ENCODE assay signal across 12 cellular contexts in the genomic region with DNA sequence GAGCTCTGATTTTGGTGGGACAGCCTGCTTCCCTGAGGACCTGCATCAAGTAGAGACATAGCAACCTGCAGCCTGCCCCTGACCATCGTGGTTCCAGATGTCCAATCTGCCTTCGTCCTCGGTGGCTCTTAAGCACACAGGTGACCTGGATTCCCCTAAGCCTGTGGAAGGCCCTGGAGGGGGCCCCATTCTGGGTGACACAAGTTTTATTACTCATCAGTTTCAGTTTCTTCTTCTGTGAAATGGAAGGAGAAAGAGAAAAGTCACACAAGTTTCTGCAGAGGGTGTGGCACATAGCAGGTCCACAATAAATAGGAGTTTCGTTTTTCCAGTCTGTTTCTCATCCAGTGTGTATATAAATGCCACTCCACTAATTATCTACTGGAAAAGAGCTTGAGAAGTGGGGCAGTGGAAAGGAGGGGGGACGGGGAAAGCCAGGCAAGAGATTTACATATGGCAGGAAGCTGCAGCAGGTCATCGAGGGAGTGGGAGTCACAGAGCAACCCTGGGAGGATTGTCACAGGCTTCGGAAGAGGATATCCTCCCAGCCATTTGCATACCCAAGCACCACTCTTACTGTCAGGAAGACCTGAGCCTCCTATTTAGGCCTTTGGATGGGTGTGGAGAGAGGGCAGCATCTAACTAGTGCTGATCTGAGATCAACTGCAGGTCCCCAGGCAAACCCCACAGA. TPM values are rescaled to one million over a fixed set of nuclear protein-coding genes. Genes with fewer than 3 reads are reported as not detected.
DNase-seq lines count a peak whose midpoint lies in the region; ATAC-seq and TF ChIP-seq lines count a peak whose summit lies in the region.
"Had no signal": no experiment of that assay in that cellular context is flagged by ENCODE, and none has a peak within 500 bp of the region (broad histone marks: within the 10 kb centered on the region; RNA-seq: fewer than 3 reads in every experiment).

No MANE protein-coding gene starts in this region.

- TF ChIP-seq CTCF in gastroesophageal sphincter (IDR thresholded peaks at IDR 0.05) (no peak), body of pancreas (IDR thresholded peaks at IDR 0.05) (no peak)

- peaks cover 51% of the 10 kb centered on the region for H3K4me1 Mint-ChIP-seq in activated CD4-positive, alpha-beta T cell treated with anti-CD3 and anti-CD28 coated beads, Interleukin-2, amount 10 ng/mL, durations not matched to agents 24 days and 14 days

- TF ChIP-seq EP300 in gastroesophageal sphincter (IDR thresholded peaks at IDR 0.05) = no peak

- ATAC-seq in HG02610 (IDR thresholded peaks at IDR 0.05; ENCODE audit: unreplicated experiment) (peak; percentile 54), gastroesophageal sphincter (no peak), body of pancreas (no peak)
- peak; percentile 55 for ATAC-seq in activated CD4-positive, CD25-positive, alpha-beta regulatory T cell treated with anti-CD3 and anti-CD28 coated beads, Interleukin-2, amount 50 U/mL, for 24 hours

- H3K4me3 Mint-ChIP-seq in activated CD4-positive, alpha-beta T cell treated with anti-CD3 and anti-CD28 coated beads, Interleukin-2, amount 10 ng/mL, durations not matched to agents 24 days and 14 days = peak overlapping the region; percentile 72
- H3K4me3 Mint-ChIP-seq: nephron had no signal

- H3K36me3 ChIP-seq in gastroesophageal sphincter (no peaks in the 10 kb centered on the region), body of pancreas (replicated peaks in 1 of 2; ENCODE audit: insufficient read depth in 1 of 2, low read depth in 2 of 2) (no peaks in the 10 kb centered on the region)
- H3K36me3 ChIP-seq: adrenal gland had no signal

- peaks cover 0 to 7% (median 0%) of the 10 kb centered on the region in 3 donors for H3K9me3 ChIP-seq in gastroesophageal sphincter
- H3K9me3 ChIP-seq in body of pancreas = no peaks in the 10 kb centered on the region
- H3K9me3 ChIP-seq: adrenal gland had no signal

- WGBS in gastroesophageal sphincter (ENCODE audit: low coverage in 1 of 2), 2 donors = 52 to 56% methylated on average over 6 of the region's 7 CpGs
- 69 to 78% methylated on average over 7 of the region's 7 CpGs for WGBS in body of pancreas, 2 donors

- H3K27ac ChIP-seq in gastroesophageal sphincter = no peak overlapping the region
- H3K27ac ChIP-seq in body of pancreas = no peak overlapping the region
- H3K27ac ChIP-seq: adrenal gland had no signal

- peaks cover 13% of the 10 kb centered on the region for H3K9me3 Mint-ChIP-seq in activated CD4-positive, alpha-beta T cell treated with anti-CD3 and anti-CD28 coated beads, Interleukin-2, amount 10 ng/mL, durations not matched to agents 24 days and 14 days

- no peaks in the 10 kb centered on the region for H3K27me3 Mint-ChIP-seq in activated CD4-positive, alpha-beta T cell treated with anti-CD3 and anti-CD28 coated beads, Interleukin-2, amount 10 ng/mL, durations not matched to agents 24 days and 14 days

- no peaks in the 10 kb centered on the region for H3K27me3 ChIP-seq in gastroesophageal sphincter
- no peaks in the 10 kb centered on the region for H3K27me3 ChIP-seq in body of pancreas
- H3K27me3 ChIP-seq: adrenal gland had no signal

- TF ChIP-seq POLR2A in gastroesophageal sphincter (IDR thresholded peaks at IDR 0.05) = no peak
- no peak for TF ChIP-seq POLR2A in body of pancreas (IDR thresholded peaks at IDR 0.05)

- H3K27ac Mint-ChIP-seq in activated CD4-positive, alpha-beta T cell treated with anti-CD3 and anti-CD28 coated beads, Interleukin-2, amount 10 ng/mL, durations not matched to agents 24 days and 14 days = peak overlapping the region; percentile 91

- H3K4me3 ChIP-seq in gastroesophageal sphincter (no peak overlapping the region), body of pancreas (no peak overlapping the region)
- H3K4me3 ChIP-seq: adrenal gland had no signal

- intact Hi-C loops in activated CD4-positive, alpha-beta T cell treated with anti-CD3 and anti-CD28 coated beads, Interleukin-2, amount 10 ng/mL, durations not matched to agents 24 days and 14 days (cut with micrococcal nuclease) = no loop called here
- intact Hi-C loops in body of pancreas (cut with DNase I) = no loop called here

- peak; percentile 87 for DNase-seq in activated CD4-positive, alpha-beta T cell treated with anti-CD3 and anti-CD28 coated beads, Interleukin-2, amount 10 ng/mL, durations not matched to agents 24 days and 14 days
- DNase-seq in activated CD4-positive, alpha-beta T cell treated with anti-CD3 and anti-CD28 coated beads, Interleukin-2, amount 50 U/mL, for 1 hour = no peak
- DNase-seq in stimulated activated CD4-positive, alpha-beta T cell treated with anti-CD3 and anti-CD28 coated beads, TNF-alpha, amount 100 ng/mL, for 48 hours (ENCODE audit: low read depth in 3 of 3) = peak in 2 of 3 donors; percentile 32 to 43
- DNase-seq in cerebellum (ENCODE audit: low spot score) (no peak), body of pancreas (no peak)
- DNase-seq: ACHN, KBM-7 had no signal

- H3K4me1 ChIP-seq in gastroesophageal sphincter (peaks cover 0 to 8% (median 0%) of the 10 kb centered on the region in 3 donors), body of pancreas (peaks cover 27% of the 10 kb centered on the region)
- H3K4me1 ChIP-seq: adrenal gland had no signal

- H3K36me3 Mint-ChIP-seq in activated CD4-positive, alpha-beta T cell treated with anti-CD3 and anti-CD28 coated beads, Interleukin-2, amount 10 ng/mL, durations not matched to agents 24 days and 14 days (ENCODE audit: low read depth) = peaks cover 1% of the 10 kb centered on the region

RNA-seq across cellular contexts. Expression of a gene that starts 10.0 kb away (rescaled TPM):
- 0.05 TPM in 1 of 2 replicates, not detected in the other for total RNA-seq in activated CD4-positive, alpha-beta T cell treated with anti-CD3 and anti-CD28 coated beads, Interleukin-2, amount 10 ng/mL, durations not matched to agents 24 days and 14 days
- total RNA-seq in cerebellum (0.36 TPM), gastroesophageal sphincter (under 1 TPM; 0.07 to 0.40 (median 0.35) TPM), body of pancreas (under 1 TPM; 0.26 to 0.33 TPM)

Comparison
In these comparisons a context has a peak if more than half of its experiments do, and no peak if none do; other contexts are left out.
1. DNase-seq: peak in activated CD4-positive, alpha-beta T cell treated with anti-CD3 and anti-CD28 coated beads, Interleukin-2, amount 10 ng/mL, durations not matched to agents 24 days and 14 days (single experiment) and stimulated activated CD4-positive, alpha-beta T cell treated with anti-CD3 and anti-CD28 coated beads, TNF-alpha, amount 100 ng/mL, for 48 hours (2 of 3); none in activated CD4-positive, alpha-beta T cell treated with anti-CD3 and anti-CD28 coated beads, Interleukin-2, amount 50 U/mL, for 1 hour (single experiment), cerebellum (single experiment) and body of pancreas (0 of 4).
2. ATAC-seq: peak in HG02610 (single experiment) and activated CD4-positive, CD25-positive, alpha-beta regulatory T cell treated with anti-CD3 and anti-CD28 coated beads, Interleukin-2, amount 50 U/mL, for 24 hours (2 of 2); none in gastroesophageal sphincter (single experiment) and body of pancreas (single experiment).